8 cellular contexts compared by ENCODE assay signal in the genomic region with DNA sequence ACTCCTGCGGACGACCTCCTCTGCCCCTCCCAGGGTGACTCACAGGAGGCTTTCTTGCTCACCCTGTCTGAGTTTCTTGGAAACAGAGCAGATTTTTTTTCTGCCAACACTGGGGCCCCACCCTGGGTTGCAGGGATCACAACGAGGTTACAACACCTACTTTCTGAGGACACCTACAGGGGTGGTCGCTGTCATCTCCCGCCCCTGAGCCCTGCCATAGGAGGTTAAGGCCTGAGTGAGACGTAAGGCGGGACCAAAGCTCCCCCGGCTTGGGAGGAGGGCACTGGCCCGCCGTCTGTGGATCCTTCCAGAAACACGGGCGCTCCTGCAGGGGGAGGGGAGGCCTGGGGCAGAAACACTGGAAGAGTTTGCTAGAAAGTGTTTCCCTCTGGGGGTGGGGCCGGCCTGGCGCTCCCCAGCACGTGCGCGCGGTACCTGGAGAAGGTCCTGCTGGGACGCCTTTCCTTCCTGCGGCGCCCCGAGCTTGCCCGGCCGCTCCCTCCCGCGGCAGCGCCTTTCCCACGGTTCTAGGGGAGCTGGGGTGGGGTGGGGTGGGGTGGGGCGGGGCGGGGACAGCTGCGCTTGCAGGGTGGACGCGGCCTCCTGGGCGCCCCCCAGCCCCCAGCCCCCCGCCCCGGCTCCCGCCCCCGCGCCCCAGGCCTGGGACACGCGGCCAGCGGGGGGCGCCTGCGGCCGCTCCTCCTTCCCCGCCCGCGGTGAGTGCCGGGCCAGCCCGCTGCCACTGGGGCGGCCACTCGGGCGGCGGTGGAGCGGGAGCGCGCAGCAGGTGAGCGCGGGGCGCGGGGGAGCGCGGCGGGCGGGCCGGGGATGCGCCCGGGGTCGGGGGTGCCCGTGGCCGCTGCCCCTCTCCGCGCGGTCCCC. TPM values are rescaled to one million over a fixed set of nuclear protein-coding genes. Genes with fewer than 3 reads are reported as not detected.
A peak's percentile ranks its signal among the peaks of the same experiment; 100 is the strongest.
DNase-seq lines count a peak whose midpoint lies in the region; ATAC-seq lines count a peak whose summit lies in the region.

No MANE protein-coding gene starts in this region.

- H2BK120ac ChIP-seq in trophoblast cell (ENCODE audit: insufficient read depth, low read length, poor library complexity) = peak overlapping the region; percentile 81

- intact Hi-C loops in Right ventricle myocardium inferior (cut with DNase I) = loop anchor here (10.0 kb wide), 1 partner anchor 399 kb away; no protein-coding TSS in a partner anchor

- peak overlapping the region; percentile 72 for H4K91ac ChIP-seq in trophoblast cell (ENCODE audit: low read depth, low read length)

- H4K8ac ChIP-seq in trophoblast cell (ENCODE audit: low read depth, low read length) = peak overlapping the region; percentile 25

- H3K79me2 ChIP-seq in trophoblast cell (ENCODE audit: control insufficient read depth, insufficient read depth, low read length, poor library complexity) = peaks cover 5% of the 10 kb centered on the region

- H3K18ac ChIP-seq in trophoblast cell (ENCODE audit: low read length) = peak overlapping the region; percentile 57

- peak overlapping the region; percentile 26 for H3K9ac ChIP-seq in trophoblast cell (ENCODE audit: low read length)

- no peak overlapping the region for H2BK12ac ChIP-seq in trophoblast cell (ENCODE audit: low read length)

- ATAC-seq in HG02943 (IDR thresholded peaks at IDR 0.05; ENCODE audit: low read depth, unreplicated experiment) (peak; percentile 55), Right ventricle myocardium inferior (peak; percentile 81)

- H2AK5ac ChIP-seq in trophoblast cell (ENCODE audit: low read length) = no peak overlapping the region

- peak overlapping the region; percentile 79 for H3K4me3 ChIP-seq in trophoblast cell (ENCODE audit: low read depth, low read length)

- no peak overlapping the region for H4K12ac ChIP-seq in trophoblast cell (ENCODE audit: low read depth, low read length)

- no peak overlapping the region for H3K27ac ChIP-seq in trophoblast cell (ENCODE audit: low read depth, low read length)

- peak overlapping the region; percentile 97 for H3K4me2 ChIP-seq in trophoblast cell (ENCODE audit: low read length)

- no peaks in the 10 kb centered on the region for H3K36me3 ChIP-seq in trophoblast cell (ENCODE audit: control insufficient read depth in 1 of 2, insufficient read depth in 2 of 2, low read length in 2 of 2)

- peaks cover 10 to 17% of the 10 kb centered on the region in 2 experiments for H3K4me1 ChIP-seq in trophoblast cell (ENCODE audit: control insufficient read depth in 1 of 2, insufficient read depth in 2 of 2, low read length in 2 of 2)

- H3K14ac ChIP-seq in trophoblast cell (ENCODE audit: low read length) = peak overlapping the region; percentile 86

- H3K27me3 ChIP-seq in trophoblast cell (ENCODE audit: insufficient read depth, low read length) = no peaks in the 10 kb centered on the region

- H3K9me3 ChIP-seq in trophoblast cell (ENCODE audit: insufficient read depth, low read depth, low read length) = peaks cover 2% of the 10 kb centered on the region

- DNase-seq in SIG-M5 treated with dmso at 0.1 percent for 504 hours (lab: John Stamatoyannopoulos, UW; ENCODE audit: unreplicated experiment) (peak; percentile 13), SIG-M5 (lab: John Stamatoyannopoulos, UW) (no peak), OCI-M1 (lab: John Stamatoyannopoulos, UW) (peak; percentile 75), activated gamma-delta T cell (lab: John Stamatoyannopoulos, UW) (peak; percentile 31), Right ventricle myocardium inferior (ENCODE audit: missing footprints) (no peak), trophoblast cell (peak; percentile 77 to 81)
- no peak for DNase-seq in NK-92 treated with Interleukin-12 subunit alpha and Interleukin-12 subunit beta, amount 100 ng/mL, for 24 hours (lab: John Stamatoyannopoulos, UW)

- H2BK5ac ChIP-seq in trophoblast cell (ENCODE audit: low read depth, low read length, poor library complexity) = no peak overlapping the region

- peak overlapping the region; percentile 77 for H2AFZ ChIP-seq in trophoblast cell (ENCODE audit: insufficient read depth, low read length, poor library complexity)

- peaks cover 7% of the 10 kb centered on the region for H3K79me1 ChIP-seq in trophoblast cell (ENCODE audit: low read length)

- WGBS in trophoblast cell (ENCODE audit: extremely low coverage, insufficient coverage, insufficient read length) = no CpG with 5 or more reads among the region's 74 CpGs

- H3K23ac ChIP-seq in trophoblast cell (ENCODE audit: low read length) = no peak overlapping the region

- no peak overlapping the region for H3K4ac ChIP-seq in trophoblast cell (ENCODE audit: low read depth, low read length)

RNA-seq across cellular contexts. Expression of a gene that starts 20.7 kb away (rescaled TPM):
- 11.7 TPM for total RNA-seq in Right ventricle myocardium inferior
- 5.7 and 6.0 TPM in 2 replicates for polyA plus RNA-seq in trophoblast cell (2013)

Comparison
In these comparisons a context has a peak if more than half of its experiments do, and no peak if none do; other contexts are left out.
1. DNase-seq: peak in SIG-M5 treated with dmso at 0.1 percent for 504 hours (single experiment), OCI-M1 (single experiment), activated gamma-delta T cell (single experiment) and trophoblast cell (2 of 2); none in SIG-M5 (single experiment), Right ventricle myocardium inferior (single experiment) and NK-92 treated with Interleukin-12 subunit alpha and Interleukin-12 subunit beta, amount 100 ng/mL, for 24 hours (single experiment).